ENCODE assay signal across 8 cellular contexts in genomic region chr18:3037423-3037915, GRCh38. TPM values are rescaled to one million over a fixed set of nuclear protein-coding genes. Genes with fewer than 3 reads are reported as not detected.
DNase-seq lines count a peak whose midpoint lies in the region; TF ChIP-seq lines count a peak whose summit lies in the region.

No MANE protein-coding gene starts in this region.

- H3K9me3 ChIP-seq in effector memory CD4-positive, alpha-beta T cell (ENCODE audit: control insufficient read depth, low read length), result no peaks in the 10 kb centered on the region

- H3K36me3 ChIP-seq in effector memory CD4-positive, alpha-beta T cell (ENCODE audit: control insufficient read depth, insufficient read depth, low read length), result no peaks in the 10 kb centered on the region

- TF ChIP-seq CTCF in astrocyte of the spinal cord (IDR thresholded peaks at IDR 0.05; ENCODE audit: low read depth, low read length), result no peak

- no peaks in the 10 kb centered on the region for H3K27me3 ChIP-seq in effector memory CD4-positive, alpha-beta T cell (replicated peaks; ENCODE audit: control insufficient read depth, insufficient read depth, low read length, poor library complexity, severe bottlenecking)

- no peaks in the 10 kb centered on the region for H3K4me1 ChIP-seq in effector memory CD4-positive, alpha-beta T cell (ENCODE audit: control insufficient read depth, insufficient read depth, low read length, poor library complexity, severe bottlenecking)

- no peak overlapping the region for H3K27ac ChIP-seq in effector memory CD4-positive, alpha-beta T cell (ENCODE audit: insufficient read depth, low read length, poor library complexity, severe bottlenecking)

- no peak overlapping the region for H3K4me3 ChIP-seq in astrocyte of the spinal cord (ENCODE audit: low read depth, low read length)
- H3K4me3 ChIP-seq in effector memory CD4-positive, alpha-beta T cell (ENCODE audit: insufficient read depth, low read depth, low read length, poor library complexity, severe bottlenecking), result no peak overlapping the region

- in situ Hi-C loops in astrocyte of the spinal cord (cut with HindIII; ENCODE audit: low sequenced_read_pairs), result no loop called here

- peak; percentile 42 for DNase-seq in activated CD8-positive, alpha-beta memory T cell treated with anti-CD3 and anti-CD28 coated beads for 24 hours
- no peak for DNase-seq in activated CD8-positive, alpha-beta memory T cell treated with anti-CD3 and anti-CD28 coated beads, Interleukin-2, amount 50 U/mL, for 48 hours
- DNase-seq in HCEC 1CT, result peak; percentile 83
- DNase-seq in M059J (ENCODE audit: low read depth), result peak; percentile 79
- peak; percentile 42 for DNase-seq in astrocyte of the spinal cord (ENCODE audit: low read depth, low spot score)
- DNase-seq in lung microvascular endothelial cell (ENCODE audit: low read depth in 2 of 2), result peak; percentile 81 to 91
- no peak for DNase-seq in effector memory CD4-positive, alpha-beta T cell
- DNase-seq in NCI-H1092 (lab: John Stamatoyannopoulos, UW), result no peak

RNA-seq across cellular contexts. Expression of gene LPIN2, which starts 24.5 kb away (rescaled TPM):
- 29.5 and 36.2 TPM in 2 replicates for total RNA-seq in M059J (2014; rRNA removed; shearing (Covaris generic))
- 18.1 and 34.3 TPM in 2 replicates for total RNA-seq in lung microvascular endothelial cell

Comparison
In these comparisons a context has a peak if more than half of its experiments do, and no peak if none do; other contexts are left out.
1. DNase-seq: peak in activated CD8-positive, alpha-beta memory T cell treated with anti-CD3 and anti-CD28 coated beads for 24 hours (single experiment), HCEC 1CT (single experiment), M059J (single experiment), astrocyte of the spinal cord (single experiment) and lung microvascular endothelial cell (2 of 2); none in activated CD8-positive, alpha-beta memory T cell treated with anti-CD3 and anti-CD28 coated beads, Interleukin-2, amount 50 U/mL, for 48 hours (single experiment), effector memory CD4-positive, alpha-beta T cell (0 of 3) and NCI-H1092 (single experiment).